ENCODE assay signal across 30 cellular contexts in the genomic region with DNA sequence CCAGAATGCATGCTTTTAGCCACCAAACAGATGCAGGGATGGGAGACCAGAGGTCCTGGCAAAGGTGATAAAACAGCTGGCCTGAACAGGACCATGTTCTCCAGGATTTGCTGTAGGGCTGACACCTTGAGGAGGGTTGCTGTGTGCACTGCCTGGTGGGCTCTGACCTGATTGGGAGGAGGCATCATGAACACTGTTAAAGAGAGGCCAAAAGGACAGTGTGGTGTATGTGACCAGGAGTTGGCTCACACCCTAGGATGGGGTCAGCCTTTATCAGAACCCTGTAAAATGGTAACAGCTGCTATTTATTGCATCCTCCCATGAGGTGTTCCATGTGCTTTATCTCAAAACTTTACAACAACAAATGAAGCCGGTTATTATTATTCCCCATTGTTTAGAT. TPM values are rescaled to one million over a fixed set of nuclear protein-coding genes. Genes with fewer than 3 reads are reported as not detected.
DNase-seq lines count a peak whose midpoint lies in the region; ATAC-seq, FAIRE-seq and TF ChIP-seq lines count a peak whose summit lies in the region.
"Had no signal": no experiment of that assay in that cellular context is flagged by ENCODE, and none has a peak within 500 bp of the region (broad histone marks: within the 10 kb centered on the region; RNA-seq: fewer than 3 reads in every experiment).

No MANE protein-coding gene starts in this region.

- peaks cover 26% of the 10 kb centered on the region for H3K4me1 Mint-ChIP-seq in neural progenitor cell
- H3K4me1 Mint-ChIP-seq: CD4-positive, alpha-beta memory T cell; CD4-positive, CD25-positive, alpha-beta regulatory T cell; CD8-positive, alpha-beta memory T cell had no signal

- H3K9me3 Mint-ChIP-seq in neural progenitor cell = no peaks in the 10 kb centered on the region
- H3K9me3 Mint-ChIP-seq: CD14-positive monocyte had no signal

- peaks cover 48% of the 10 kb centered on the region for H3F3A ChIP-seq in neural progenitor cell (ENCODE audit: low read depth)

- no peak overlapping the region for H3K27ac ChIP-seq in neural progenitor cell
- H3K27ac ChIP-seq: BLaER1 had no signal

- peaks cover 62% of the 10 kb centered on the region for H3K4me1 ChIP-seq in neural progenitor cell
- H3K4me1 ChIP-seq: BE2C, BLaER1 had no signal

- FAIRE-seq in HTR-8/SVneo (lab: Jason Lieb, UNC) (peak; percentile 80), bronchial epithelial cell (lab: Jason Lieb, UNC) (peak; percentile 36)
- FAIRE-seq: A204.1, GM12878, GM12892, GM18507 had no signal

- H3K27me3 ChIP-seq in bronchial epithelial cell (ENCODE audit: control insufficient read depth, insufficient read depth, low read length) = peaks cover 14% of the 10 kb centered on the region
- H3K27me3 ChIP-seq in neural progenitor cell = no peaks in the 10 kb centered on the region

- H3K9ac ChIP-seq in neural progenitor cell = no peak overlapping the region
- H3K9ac ChIP-seq: BLaER1 had no signal

- H3K27me3 Mint-ChIP-seq in neural progenitor cell (ENCODE audit: insufficient read depth, low read depth) = peaks cover 2% of the 10 kb centered on the region

- TF ChIP-seq CTCF in bronchial epithelial cell (IDR thresholded peaks at IDR 0.05; ENCODE audit: insufficient read depth, low read length, severe bottlenecking) (no peak), neural progenitor cell (IDR thresholded peaks at IDR 0.05) (no peak)

- no peaks in the 10 kb centered on the region for H3K36me3 ChIP-seq in bronchial epithelial cell (ENCODE audit: control insufficient read depth, insufficient read depth, low read length)
- H3K36me3 ChIP-seq in neural progenitor cell = no peaks in the 10 kb centered on the region
- H3K36me3 ChIP-seq: BE2C, BLaER1 had no signal

- no peak overlapping the region for H2AFZ ChIP-seq in neural progenitor cell (replicated peaks)

- no peak overlapping the region for H3K27ac Mint-ChIP-seq in neural progenitor cell
- H3K27ac Mint-ChIP-seq: CD14-positive monocyte; CD4-positive, alpha-beta memory T cell; CD4-positive, CD25-positive, alpha-beta regulatory T cell; CD8-positive, alpha-beta memory T cell had no signal

- no peaks in the 10 kb centered on the region for H3K36me3 Mint-ChIP-seq in neural progenitor cell
- H3K36me3 Mint-ChIP-seq: CD14-positive monocyte; CD4-positive, alpha-beta memory T cell; CD4-positive, CD25-positive, alpha-beta regulatory T cell had no signal

- H3K4me3 Mint-ChIP-seq in neural progenitor cell = no peak overlapping the region
- H3K4me3 Mint-ChIP-seq: CD14-positive monocyte; CD4-positive, alpha-beta memory T cell; CD4-positive, CD25-positive, alpha-beta regulatory T cell; CD8-positive, alpha-beta memory T cell had no signal

- peak overlapping the region; percentile 77 for H3K4me2 ChIP-seq in neural progenitor cell
- H3K4me2 ChIP-seq: BLaER1 had no signal

- no peaks in the 10 kb centered on the region for H3K79me2 ChIP-seq in neural progenitor cell (ENCODE audit: low read depth)

- DNase-seq in HTR-8/SVneo (ENCODE audit: insufficient read length, low spot score) = no peak
- DNase-seq in bronchial epithelial cell (ENCODE audit: low read depth) = no peak
- no peak for DNase-seq in neural progenitor cell (ENCODE audit: low spot score)
- no peak for DNase-seq in NK-92 (lab: John Stamatoyannopoulos, UW; ENCODE audit: unreplicated experiment)
- DNase-seq: 8988T; ACHN; BE2C; C1 segment of cervical spinal cord; CD4-positive, alpha-beta memory T cell; CD4-positive, CD25-positive, alpha-beta regulatory T cell; CD8-positive, alpha-beta memory T cell; COR-L47; DMS 273 treated with DMSO at 0.1 percent for 48 hours; DMS153; DMS53; DMS79; DND-41; EL; GDM1 had no signal

- H3K9me3 ChIP-seq in neural progenitor cell (ENCODE audit: low read depth) = no peaks in the 10 kb centered on the region
- H3K9me3 ChIP-seq: BE2C, BLaER1 had no signal

- ATAC-seq in GM21528 (IDR thresholded peaks at IDR 0.05; ENCODE audit: low FRiP score, unreplicated experiment) (no peak), HG02981 (IDR thresholded peaks at IDR 0.05; ENCODE audit: unreplicated experiment) (no peak)
- ATAC-seq: GM12878 had no signal

- no peak overlapping the region for H3K4me3 ChIP-seq in bronchial epithelial cell (ENCODE audit: low read depth, low read length)
- H3K4me3 ChIP-seq in neural progenitor cell = no peak overlapping the region
- H3K4me3 ChIP-seq: BLaER1, GM12878 had no signal

- H4K20me1 ChIP-seq in neural progenitor cell (ENCODE audit: low read depth) = no peaks in the 10 kb centered on the region
- H4K20me1 ChIP-seq: BLaER1 had no signal

RNA-seq across cellular contexts. Expression of gene SYNDIG1L, which starts 8.8 kb away (rescaled TPM):
- total RNA-seq in bronchial epithelial cell (under 0.01 TPM in 1 of 2 replicates, not detected in the other), neural progenitor cell (ENCODE audit: low replicate concordance) (0.40 TPM in 1 of 2 replicates, not detected in the other)
- total RNA-seq: A673; CD4-positive, alpha-beta memory T cell; CD4-positive, CD25-positive, alpha-beta regulatory T cell; CD8-positive, alpha-beta memory T cell; Daoy; G401; GM12878 had no signal
